In the genomic region with DNA sequence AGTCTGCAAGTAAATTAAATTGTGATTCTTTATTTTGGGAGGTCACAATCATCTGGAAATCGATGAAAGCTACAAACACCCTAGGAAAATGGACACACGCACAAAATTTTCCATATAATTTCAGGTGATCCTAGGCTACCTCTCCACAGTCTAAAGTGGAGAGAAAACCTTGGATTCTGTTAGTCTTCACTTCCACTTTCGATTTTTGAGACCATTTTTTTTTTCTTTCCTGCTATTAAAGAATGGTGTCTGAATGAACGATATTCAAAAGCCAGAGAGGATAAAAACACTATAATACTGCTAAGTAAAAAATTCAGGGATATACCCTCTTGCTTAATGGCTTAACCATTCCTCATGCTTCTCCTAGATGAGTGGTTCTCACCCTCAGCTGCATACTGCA, we compare ENCODE assay signal across 1 cellular context.
TF ChIP-seq lines count a peak whose summit lies in the region.

No MANE protein-coding gene starts in this region.

TF ChIP-seq in GM12878, 131 proteins besides CTCF, POLR2A, EP300 and RAD21:
- TF ChIP-seq SP1 (IDR thresholded peaks at IDR 0.05; ENCODE audit: low read depth, low read length), result no peak
- TF ChIP-seq MEF2A (IDR thresholded peaks at IDR 0.05; ENCODE audit: insufficient read depth, low read depth, low read length), result no peak
- no peak for TF ChIP-seq TCF7 (IDR thresholded peaks at IDR 0.05; ENCODE audit: borderline replicate concordance)
- TF ChIP-seq, protein P1, sequence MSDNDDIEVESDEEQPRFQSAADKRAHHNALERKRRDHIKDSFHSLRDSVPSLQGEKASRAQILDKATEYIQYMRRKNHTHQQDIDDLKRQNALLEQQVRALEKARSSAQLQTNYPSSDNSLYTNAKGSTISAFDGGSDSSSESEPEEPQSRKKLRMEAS (IDR thresholded peaks at IDR 0.05; ENCODE audit: low read depth, low read length), result no peak
- TF ChIP-seq ETV6 (conservative IDR thresholded peaks at IDR 0.05 in 1 of 2, IDR thresholded peaks at IDR 0.05 in 1 of 2; ENCODE audit: borderline replicate concordance in 1 of 2, low read depth in 1 of 2), result no peak
- TF ChIP-seq, protein P2, sequence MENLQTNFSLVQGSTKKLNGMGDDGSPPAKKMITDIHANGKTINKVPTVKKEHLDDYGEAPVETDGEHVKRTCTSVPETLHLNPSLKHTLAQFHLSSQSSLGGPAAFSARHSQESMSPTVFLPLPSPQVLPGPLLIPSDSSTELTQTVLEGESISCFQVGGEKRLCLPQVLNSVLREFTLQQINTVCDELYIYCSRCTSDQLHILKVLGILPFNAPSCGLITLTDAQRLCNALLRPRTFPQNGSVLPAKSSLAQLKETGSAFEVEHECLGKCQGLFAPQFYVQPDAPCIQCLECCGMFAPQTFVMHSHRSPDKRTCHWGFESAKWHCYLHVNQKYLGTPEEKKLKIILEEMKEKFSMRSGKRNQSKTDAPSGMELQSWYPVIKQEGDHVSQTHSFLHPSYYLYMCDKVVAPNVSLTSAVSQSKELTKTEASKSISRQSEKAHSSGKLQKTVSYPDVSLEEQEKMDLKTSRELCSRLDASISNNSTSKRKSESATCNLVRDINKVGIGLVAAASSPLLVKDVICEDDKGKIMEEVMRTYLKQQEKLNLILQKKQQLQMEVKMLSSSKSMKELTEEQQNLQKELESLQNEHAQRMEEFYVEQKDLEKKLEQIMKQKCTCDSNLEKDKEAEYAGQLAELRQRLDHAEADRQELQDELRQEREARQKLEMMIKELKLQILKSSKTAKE (IDR thresholded peaks at IDR 0.05; ENCODE audit: low read depth, poor library complexity, severe bottlenecking), result no peak
- 0 out of 2 replicates have a peak, but pooled peaks have one; percentile 55 for TF ChIP-seq ASH2L (IDR thresholded peaks at IDR 0.05; ENCODE audit: borderline replicate concordance, low read depth)
- TF ChIP-seq, protein P3, sequence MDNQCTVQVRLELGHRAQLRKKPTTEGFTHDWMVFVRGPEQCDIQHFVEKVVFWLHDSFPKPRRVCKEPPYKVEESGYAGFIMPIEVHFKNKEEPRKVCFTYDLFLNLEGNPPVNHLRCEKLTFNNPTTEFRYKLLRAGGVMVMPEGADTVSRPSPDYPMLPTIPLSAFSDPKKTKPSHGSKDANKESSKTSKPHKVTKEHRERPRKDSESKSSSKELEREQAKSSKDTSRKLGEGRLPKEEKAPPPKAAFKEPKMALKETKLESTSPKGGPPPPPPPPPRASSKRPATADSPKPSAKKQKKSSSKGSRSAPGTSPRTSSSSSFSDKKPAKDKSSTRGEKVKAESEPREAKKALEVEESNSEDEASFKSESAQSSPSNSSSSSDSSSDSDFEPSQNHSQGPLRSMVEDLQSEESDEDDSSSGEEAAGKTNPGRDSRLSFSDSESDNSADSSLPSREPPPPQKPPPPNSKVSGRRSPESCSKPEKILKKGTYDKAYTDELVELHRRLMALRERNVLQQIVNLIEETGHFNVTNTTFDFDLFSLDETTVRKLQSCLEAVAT (IDR thresholded peaks at IDR 0.05), result no peak
- TF ChIP-seq, protein P4, sequence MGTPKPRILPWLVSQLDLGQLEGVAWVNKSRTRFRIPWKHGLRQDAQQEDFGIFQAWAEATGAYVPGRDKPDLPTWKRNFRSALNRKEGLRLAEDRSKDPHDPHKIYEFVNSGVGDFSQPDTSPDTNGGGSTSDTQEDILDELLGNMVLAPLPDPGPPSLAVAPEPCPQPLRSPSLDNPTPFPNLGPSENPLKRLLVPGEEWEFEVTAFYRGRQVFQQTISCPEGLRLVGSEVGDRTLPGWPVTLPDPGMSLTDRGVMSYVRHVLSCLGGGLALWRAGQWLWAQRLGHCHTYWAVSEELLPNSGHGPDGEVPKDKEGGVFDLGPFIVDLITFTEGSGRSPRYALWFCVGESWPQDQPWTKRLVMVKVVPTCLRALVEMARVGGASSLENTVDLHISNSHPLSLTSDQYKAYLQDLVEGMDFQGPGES (IDR thresholded peaks at IDR 0.05), result no peak
- TF ChIP-seq, protein P5, sequence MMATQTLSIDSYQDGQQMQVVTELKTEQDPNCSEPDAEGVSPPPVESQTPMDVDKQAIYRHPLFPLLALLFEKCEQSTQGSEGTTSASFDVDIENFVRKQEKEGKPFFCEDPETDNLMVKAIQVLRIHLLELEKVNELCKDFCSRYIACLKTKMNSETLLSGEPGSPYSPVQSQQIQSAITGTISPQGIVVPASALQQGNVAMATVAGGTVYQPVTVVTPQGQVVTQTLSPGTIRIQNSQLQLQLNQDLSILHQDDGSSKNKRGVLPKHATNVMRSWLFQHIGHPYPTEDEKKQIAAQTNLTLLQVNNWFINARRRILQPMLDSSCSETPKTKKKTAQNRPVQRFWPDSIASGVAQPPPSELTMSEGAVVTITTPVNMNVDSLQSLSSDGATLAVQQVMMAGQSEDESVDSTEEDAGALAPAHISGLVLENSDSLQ (IDR thresholded peaks at IDR 0.05), result no peak
- TF ChIP-seq ZNF24 (IDR thresholded peaks at IDR 0.05), result no peak
- TF ChIP-seq, protein P6, sequence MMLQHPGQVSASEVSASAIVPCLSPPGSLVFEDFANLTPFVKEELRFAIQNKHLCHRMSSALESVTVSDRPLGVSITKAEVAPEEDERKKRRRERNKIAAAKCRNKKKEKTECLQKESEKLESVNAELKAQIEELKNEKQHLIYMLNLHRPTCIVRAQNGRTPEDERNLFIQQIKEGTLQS (IDR thresholded peaks at IDR 0.05; ENCODE audit: borderline replicate concordance, extremely low read depth, low read depth, low read length), result no peak
- TF ChIP-seq ZNF384 (IDR thresholded peaks at IDR 0.05; ENCODE audit: borderline replicate concordance, low read depth, low read length), result peak; percentile 57; the same call in 1 of the 2 replicates
- TF ChIP-seq FOXK2 (IDR thresholded peaks at IDR 0.05), result no peak
- TF ChIP-seq IRF4 (IDR thresholded peaks at IDR 0.05; ENCODE audit: low read depth, low read length), result no peak
- TF ChIP-seq STAT1 (conservative IDR thresholded peaks at IDR 0.05), result no peak
- no peak for TF ChIP-seq CHD2 (IDR thresholded peaks at IDR 0.05; ENCODE audit: borderline replicate concordance, low read depth, low read length)
- TF ChIP-seq WRNIP1 (IDR thresholded peaks at IDR 0.05; ENCODE audit: borderline replicate concordance, low read depth, low read length), result no peak
